ENCODE assay signal across 1 cellular context in genomic region chr9:95092321-95093072, GRCh38.
TF ChIP-seq lines count a peak whose summit lies in the region.

No MANE protein-coding gene starts in this region.

TF ChIP-seq in H1, 55 proteins besides CTCF, POLR2A, EP300 and RAD21 (continued from another document):
- TF ChIP-seq CHD7 (IDR thresholded peaks at IDR 0.05; ENCODE audit: insufficient replicate concordance, low read length), result no peak
- TF ChIP-seq RXRA (IDR thresholded peaks at IDR 0.05; ENCODE audit: insufficient read depth, low read depth, low read length), result no peak
